20 cellular contexts compared by ENCODE assay signal in genomic region chr10:36717118-36717517, GRCh38.
DNase-seq lines count a peak whose midpoint lies in the region; ATAC-seq, FAIRE-seq and TF ChIP-seq lines count a peak whose summit lies in the region.
"Had no signal": no experiment of that assay in that cellular context is flagged by ENCODE, and none has a peak within 500 bp of the region (broad histone marks: within the 10 kb centered on the region; RNA-seq: fewer than 3 reads in every experiment).

No MANE protein-coding gene starts in this region.

- no peaks in the 10 kb centered on the region for H3K27me3 Mint-ChIP-seq in activated T-helper 2 cell treated with anti-CD3 and anti-CD28 coated beads, Interferon-gamma antibody, Interleukin-2, Interleukin-4, amounts not matched to agents 10 μg/mL and 5 μg/mL and 100 μg/mL, durations not matched to agents 14 hours and 24 hours and 36 hours (ENCODE audit: low read depth)
- H3K27me3 Mint-ChIP-seq: B cell; CD4-positive, alpha-beta T cell had no signal

- DNase-seq in AG08395 (ENCODE audit: low spot score) = peak; percentile 6
- DNase-seq in H54 (ENCODE audit: insufficient read length, low spot score) = no peak
- peak; percentile 52 for DNase-seq in M059J (ENCODE audit: low read depth)
- peak; percentile 14 for DNase-seq in hepatic stellate cell (ENCODE audit: low spot score)
- DNase-seq in activated T-helper 2 cell treated with anti-CD3 and anti-CD28 coated beads, Interferon-gamma antibody, Interleukin-2, Interleukin-4, amounts not matched to agents 10 μg/mL and 5 μg/mL and 100 μg/mL, durations not matched to agents 14 hours and 24 hours and 36 hours (ENCODE audit: low spot score) = no peak
- no peak for DNase-seq in NCI-H146 (lab: John Stamatoyannopoulos, UW)
- no peak for DNase-seq in DMS114 treated with DMSO at 0.1 percent for 48 hours (lab: John Stamatoyannopoulos, UW; ENCODE audit: unreplicated experiment)
- DNase-seq: 8988T; ACHN; C1 segment of cervical spinal cord; CD4-positive, alpha-beta T cell; DND-41; H9; KG1 had no signal

- H3K27ac Mint-ChIP-seq in activated T-helper 2 cell treated with anti-CD3 and anti-CD28 coated beads, Interferon-gamma antibody, Interleukin-2, Interleukin-4, amounts not matched to agents 10 μg/mL and 5 μg/mL and 100 μg/mL, durations not matched to agents 14 hours and 24 hours and 36 hours = no peak overlapping the region
- H3K27ac Mint-ChIP-seq: B cell; CD4-positive, alpha-beta T cell; GM23338; H9; IgD-negative memory B cell had no signal

- FAIRE-seq in H54 (lab: Jason Lieb, UNC) = peak; percentile 83
- FAIRE-seq: G401.6, GM12891 had no signal

- intact Hi-C loops in activated T-helper 2 cell treated with anti-CD3 and anti-CD28 coated beads, Interferon-gamma antibody, Interleukin-2, Interleukin-4, amounts not matched to agents 10 μg/mL and 5 μg/mL and 100 μg/mL, durations not matched to agents 14 hours and 24 hours and 36 hours (cut with micrococcal nuclease) = no loop called here

- no peak overlapping the region for H3K4me3 Mint-ChIP-seq in activated T-helper 2 cell treated with anti-CD3 and anti-CD28 coated beads, Interferon-gamma antibody, Interleukin-2, Interleukin-4, amounts not matched to agents 10 μg/mL and 5 μg/mL and 100 μg/mL, durations not matched to agents 14 hours and 24 hours and 36 hours (ENCODE audit: low read depth)
- H3K4me3 Mint-ChIP-seq: B cell; CD4-positive, alpha-beta T cell; GM23338; H9; IgD-negative memory B cell had no signal

- H3K9me3 Mint-ChIP-seq in activated T-helper 2 cell treated with anti-CD3 and anti-CD28 coated beads, Interferon-gamma antibody, Interleukin-2, Interleukin-4, amounts not matched to agents 10 μg/mL and 5 μg/mL and 100 μg/mL, durations not matched to agents 14 hours and 24 hours and 36 hours = peaks cover 54% of the 10 kb centered on the region
- H3K9me3 Mint-ChIP-seq: GM23338 had no signal

- no peaks in the 10 kb centered on the region for H3K4me1 Mint-ChIP-seq in activated T-helper 2 cell treated with anti-CD3 and anti-CD28 coated beads, Interferon-gamma antibody, Interleukin-2, Interleukin-4, amounts not matched to agents 10 μg/mL and 5 μg/mL and 100 μg/mL, durations not matched to agents 14 hours and 24 hours and 36 hours (ENCODE audit: low read depth)
- H3K4me1 Mint-ChIP-seq: B cell, GM23338, IgD-negative memory B cell had no signal

- TF ChIP-seq POLR2A in H54 (IDR thresholded peaks at IDR 0.05; ENCODE audit: low read depth, low read length) = no peak

- no peak for ATAC-seq in HG03460 (IDR thresholded peaks at IDR 0.05; ENCODE audit: unreplicated experiment)
- ATAC-seq: GM23338 had no signal

- H3K36me3 Mint-ChIP-seq in activated T-helper 2 cell treated with anti-CD3 and anti-CD28 coated beads, Interferon-gamma antibody, Interleukin-2, Interleukin-4, amounts not matched to agents 10 μg/mL and 5 μg/mL and 100 μg/mL, durations not matched to agents 14 hours and 24 hours and 36 hours (ENCODE audit: low read depth) = no peaks in the 10 kb centered on the region

Comparison
In these comparisons a context has a peak if more than half of its experiments do, and no peak if none do; other contexts are left out.
1. DNase-seq: peak in AG08395 (single experiment), M059J (single experiment) and hepatic stellate cell (single experiment); none in H54 (single experiment), activated T-helper 2 cell treated with anti-CD3 and anti-CD28 coated beads, Interferon-gamma antibody, Interleukin-2, Interleukin-4, amounts not matched to agents 10 μg/mL and 5 μg/mL and 100 μg/mL, durations not matched to agents 14 hours and 24 hours and 36 hours (single experiment), NCI-H146 (single experiment) and DMS114 treated with DMSO at 0.1 percent for 48 hours (single experiment).